10 cellular contexts compared by ENCODE assay signal in the genomic region with DNA sequence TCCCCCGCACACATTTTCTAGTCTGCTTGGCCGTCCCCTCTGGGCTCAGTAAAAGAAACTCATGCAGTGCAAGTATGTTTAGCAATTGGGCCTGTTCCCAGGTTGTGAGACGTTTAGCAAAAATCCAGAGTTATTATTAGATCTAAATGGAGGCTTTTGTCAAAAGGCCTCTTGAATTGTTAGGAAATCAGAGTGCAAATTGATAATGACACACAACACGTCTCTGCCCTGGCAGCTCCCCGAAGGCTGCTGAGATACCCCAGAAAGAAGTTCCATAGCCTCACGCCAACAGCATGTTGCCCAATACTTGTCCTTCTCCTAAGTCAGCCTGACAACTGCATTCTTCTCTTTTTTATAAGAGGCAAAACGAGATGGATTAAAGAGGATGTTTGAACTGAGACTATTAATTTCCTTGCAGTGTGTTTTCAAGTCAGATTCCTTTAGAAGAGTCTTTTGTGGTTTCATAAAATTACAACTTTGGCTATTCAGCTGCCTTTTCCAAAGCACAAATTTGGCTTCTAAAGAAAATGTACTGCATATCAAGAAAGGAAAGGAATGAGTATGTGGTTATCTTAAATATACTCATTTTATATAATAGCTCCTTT.
DNase-seq lines count a peak whose midpoint lies in the region; ATAC-seq lines count a peak whose summit lies in the region.
"Had no signal": no experiment of that assay in that cellular context is flagged by ENCODE, and none has a peak within 500 bp of the region (broad histone marks: within the 10 kb centered on the region; RNA-seq: fewer than 3 reads in every experiment).

No MANE protein-coding gene starts in this region.

- ATAC-seq in left ventricle myocardium superior: peak; percentile 97
- peak; percentile 96 for ATAC-seq in sciatic nerve
- ATAC-seq in HG03135 (IDR thresholded peaks at IDR 0.05; ENCODE audit: unreplicated experiment): no peak
- no peak for ATAC-seq in natural killer cell treated with Interleukin-12 subunit alpha and Interleukin-12 subunit beta and Interleukin-15 and Interleukin-18, amount 100 ng/mL, for 72 hours

- H3K9me3 Mint-ChIP-seq in natural killer cell treated with Interleukin-12 subunit alpha and Interleukin-12 subunit beta and Interleukin-15 and Interleukin-18, amount 100 ng/mL, for 72 hours: no peaks in the 10 kb centered on the region

- H3K36me3 Mint-ChIP-seq in natural killer cell treated with Interleukin-12 subunit alpha and Interleukin-12 subunit beta and Interleukin-15 and Interleukin-18, amount 100 ng/mL, for 72 hours: no peaks in the 10 kb centered on the region

- H3K4me3 Mint-ChIP-seq in natural killer cell treated with Interleukin-12 subunit alpha and Interleukin-12 subunit beta and Interleukin-15 and Interleukin-18, amount 100 ng/mL, for 72 hours: no peak overlapping the region

- DNase-seq in EH (ENCODE audit: low read depth) (peak; percentile 99), astrocyte of the hippocampus (ENCODE audit: low read depth, low spot score) (peak; percentile 69), left ventricle myocardium superior (peak; percentile 76), sciatic nerve (ENCODE audit: low spot score) (peak; percentile 67), activated gamma-delta T cell treated with Interleukin-2 at 50 U/mL for 16 hours (no peak)
- no peak for DNase-seq in activated T-cell treated with anti-CD3 and anti-CD28 coated beads, Interleukin-2, amount 50 U/mL, for 1 hour
- no peak for DNase-seq in natural killer cell treated with Interleukin-12 subunit alpha and Interleukin-12 subunit beta and Interleukin-15 and Interleukin-18, amount 100 ng/mL, for 72 hours (ENCODE audit: low spot score)
- DNase-seq: Caco-2, NCI-H2171 treated with DMSO at 0.1 percent for 48 hours had no signal

- intact Hi-C loops in left ventricle myocardium superior (cut with micrococcal nuclease): no loop called here
- intact Hi-C loops in sciatic nerve (cut with DNase I): no loop called here

- peaks cover 6 to 11% of the 10 kb centered on the region in 2 donors for H3K27me3 Mint-ChIP-seq in natural killer cell treated with Interleukin-12 subunit alpha and Interleukin-12 subunit beta and Interleukin-15 and Interleukin-18, amount 100 ng/mL, for 72 hours

- H3K4me1 Mint-ChIP-seq in natural killer cell treated with Interleukin-12 subunit alpha and Interleukin-12 subunit beta and Interleukin-15 and Interleukin-18, amount 100 ng/mL, for 72 hours (ENCODE audit: low read depth in 2 of 2): no peaks in the 10 kb centered on the region

- H3K27ac Mint-ChIP-seq in natural killer cell treated with Interleukin-12 subunit alpha and Interleukin-12 subunit beta and Interleukin-15 and Interleukin-18, amount 100 ng/mL, for 72 hours: no peak overlapping the region

Comparison
In these comparisons a context has a peak if more than half of its experiments do, and no peak if none do; other contexts are left out.
1. DNase-seq: peak in EH (single experiment), astrocyte of the hippocampus (single experiment), left ventricle myocardium superior (single experiment) and sciatic nerve (single experiment); none in activated T-cell treated with anti-CD3 and anti-CD28 coated beads, Interleukin-2, amount 50 U/mL, for 1 hour (single experiment), natural killer cell treated with Interleukin-12 subunit alpha and Interleukin-12 subunit beta and Interleukin-15 and Interleukin-18, amount 100 ng/mL, for 72 hours (single experiment) and activated gamma-delta T cell treated with Interleukin-2 at 50 U/mL for 16 hours (single experiment).
2. ATAC-seq: peak in left ventricle myocardium superior (single experiment) and sciatic nerve (single experiment); none in HG03135 (single experiment) and natural killer cell treated with Interleukin-12 subunit alpha and Interleukin-12 subunit beta and Interleukin-15 and Interleukin-18, amount 100 ng/mL, for 72 hours (0 of 2).